In the genomic region with DNA sequence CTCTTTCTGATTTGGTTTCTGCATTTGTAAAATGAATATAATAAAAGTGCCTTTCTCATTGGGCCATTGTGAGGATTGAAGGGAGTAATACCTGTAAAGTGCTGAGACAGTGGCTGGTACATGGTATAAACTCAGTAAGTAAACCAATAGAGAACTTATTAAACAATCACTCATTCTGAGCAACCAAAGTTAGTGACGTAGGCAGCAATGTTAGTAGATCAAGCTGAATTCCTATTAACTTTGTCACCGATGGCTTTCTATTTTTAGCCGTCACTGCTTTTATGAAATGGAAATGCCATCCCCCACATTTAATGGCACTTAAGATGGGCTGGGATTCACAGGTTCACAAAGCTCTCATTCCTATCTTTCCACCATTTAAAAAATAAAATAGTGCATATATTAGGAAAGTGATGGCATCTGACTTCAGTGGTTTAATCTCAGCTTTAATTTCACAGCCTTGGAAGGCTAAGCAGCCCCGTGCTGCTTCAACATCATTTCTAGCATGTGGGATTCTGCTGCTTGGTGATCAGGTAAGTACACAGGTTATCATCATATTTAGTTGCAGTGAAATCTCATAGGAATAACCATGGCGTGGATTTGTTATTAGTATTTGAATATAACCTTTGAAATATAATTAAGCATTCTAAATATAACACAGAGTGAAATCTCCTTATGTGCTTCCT, we compare ENCODE assay signal across 13 cellular contexts. TPM values are rescaled to one million over a fixed set of nuclear protein-coding genes. Genes with fewer than 3 reads are reported as not detected.
A peak's percentile ranks its signal among the peaks of the same experiment; 100 is the strongest.
DNase-seq lines count a peak whose midpoint lies in the region; ATAC-seq and TF ChIP-seq lines count a peak whose summit lies in the region.
"Had no signal": no experiment of that assay in that cellular context is flagged by ENCODE, and none has a peak within 500 bp of the region (broad histone marks: within the 10 kb centered on the region; RNA-seq: fewer than 3 reads in every experiment).

No MANE protein-coding gene starts in this region.

- H2AFZ ChIP-seq in ACC112 (ENCODE audit: low read length, unreplicated experiment), result peak overlapping the region; percentile 76

- no peaks in the 10 kb centered on the region for H3K79me2 ChIP-seq in ACC112 (ENCODE audit: control insufficient read depth, insufficient read depth, low read length, unreplicated experiment)

- H3K4me1 Mint-ChIP-seq in CD14-positive monocyte, result peaks cover 4% of the 10 kb centered on the region

- peak; percentile 80 for DNase-seq in HT-29 (ENCODE audit: low spot score)
- peak; percentile 85 for DNase-seq in brain microvascular endothelial cell
- peak; percentile 82 for DNase-seq in kidney epithelial cell (ENCODE audit: low read depth)
- DNase-seq in mucosa of descending colon, result no peak
- DNase-seq in retina, result no peak
- DNase-seq in BE2C, result no peak
- no peak for DNase-seq in CD14-positive monocyte (ENCODE audit: low spot score)
- DNase-seq: NCI-H1092 treated with DMSO at 0.1 percent for 48 hours had no signal

- H3K9me3 Mint-ChIP-seq in CD14-positive monocyte, result peaks cover 5 to 18% (median 10%) of the 10 kb centered on the region in 7 donors

- TF ChIP-seq CTCF in brain microvascular endothelial cell (IDR thresholded peaks at IDR 0.05; ENCODE audit: low read depth, low read length, missing control alignments), result no peak
- no peak for TF ChIP-seq CTCF in kidney epithelial cell (IDR thresholded peaks at IDR 0.05; ENCODE audit: insufficient read depth, low read length, poor library complexity, severe bottlenecking)
- TF ChIP-seq CTCF in mucosa of descending colon (IDR thresholded peaks at IDR 0.05), result no peak
- TF ChIP-seq CTCF in BE2C (IDR thresholded peaks at IDR 0.05; ENCODE audit: low read depth, low read length), result no peak
- no peak for TF ChIP-seq CTCF in CD14-positive monocyte (IDR thresholded peaks at IDR 0.05)

- no peak overlapping the region for H3K4me3 Mint-ChIP-seq in CD14-positive monocyte
- H3K4me3 Mint-ChIP-seq: T-helper 2 cell treated with Interferon-gamma antibody and Interleukin-4, amounts not matched to agents 5 μg/mL and 100 μg/mL, for 36 hours had no signal

- no peaks in the 10 kb centered on the region for H3K36me3 ChIP-seq in ACC112 (ENCODE audit: insufficient read depth, low read length)
- no peaks in the 10 kb centered on the region for H3K36me3 ChIP-seq in brain microvascular endothelial cell (replicated peaks)
- no peaks in the 10 kb centered on the region for H3K36me3 ChIP-seq in kidney epithelial cell (ENCODE audit: control insufficient read depth, insufficient read depth, low read length)
- H3K36me3 ChIP-seq in mucosa of descending colon (ENCODE audit: low read depth), result no peaks in the 10 kb centered on the region
- H3K36me3 ChIP-seq in BE2C, result no peaks in the 10 kb centered on the region
- H3K36me3 ChIP-seq: ascending aorta; BLaER1 treated with 17β-estradiol and CSF1 and Interleukin-3, amounts not matched to agents 10 nM and 100 nM; right atrium auricular region had no signal

- intact Hi-C loops in mucosa of descending colon (cut with DNase I, micrococcal nuclease), result no loop called here
- intact Hi-C loops in CD14-positive monocyte (cut with micrococcal nuclease), result no loop called here

- H3K4me1 ChIP-seq in ACC112 (ENCODE audit: control insufficient read depth, insufficient read depth, low read length, unreplicated experiment), result peaks cover 16% of the 10 kb centered on the region
- no peaks in the 10 kb centered on the region for H3K4me1 ChIP-seq in mucosa of descending colon (ENCODE audit: low read depth)
- H3K4me1 ChIP-seq in BE2C, result no peaks in the 10 kb centered on the region
- H3K4me1 ChIP-seq: BLaER1 treated with 17β-estradiol and CSF1 and Interleukin-3, amounts not matched to agents 10 nM and 100 nM; right atrium auricular region had no signal

- no peaks in the 10 kb centered on the region for H3K36me3 Mint-ChIP-seq in CD14-positive monocyte

- H3K27ac ChIP-seq in ACC112 (ENCODE audit: low read depth, low read length) (peak overlapping the region; percentile 83), brain microvascular endothelial cell (peak overlapping the region; percentile 76)
- H3K27ac ChIP-seq: ascending aorta; BLaER1 treated with 17β-estradiol and CSF1 and Interleukin-3, amounts not matched to agents 10 nM and 100 nM; right atrium auricular region had no signal

- H3K27me3 ChIP-seq in ACC112 (ENCODE audit: insufficient read depth, low read length) (no peaks in the 10 kb centered on the region), brain microvascular endothelial cell (replicated peaks) (no peaks in the 10 kb centered on the region), kidney epithelial cell (ENCODE audit: control insufficient read depth, insufficient read depth, low read length) (no peaks in the 10 kb centered on the region), BE2C (no peaks in the 10 kb centered on the region)
- H3K27me3 ChIP-seq: ascending aorta; BLaER1 treated with 17β-estradiol and CSF1 and Interleukin-3, amounts not matched to agents 10 nM and 100 nM; right atrium auricular region had no signal

- in situ Hi-C loops in brain microvascular endothelial cell (cut with HindIII; ENCODE audit: low pct_ligation_motif_present, low sequenced_read_pairs), result no loop called here

- ATAC-seq in mucosa of descending colon, result no peak

- H3K27ac Mint-ChIP-seq in CD14-positive monocyte, result no peak overlapping the region
- H3K27ac Mint-ChIP-seq: T-helper 2 cell treated with Interferon-gamma antibody and Interleukin-4, amounts not matched to agents 5 μg/mL and 100 μg/mL, for 36 hours had no signal

- H3K9me3 ChIP-seq in mucosa of descending colon (no peaks in the 10 kb centered on the region), BE2C (no peaks in the 10 kb centered on the region)
- H3K9me3 ChIP-seq: ascending aorta, right atrium auricular region had no signal

- H3K4me3 ChIP-seq in ACC112 (ENCODE audit: low read depth, low read length) (peak overlapping the region; percentile 49; the same call in 1 of the 2 replicates), brain microvascular endothelial cell (ENCODE audit: low read depth, low read length) (no peak overlapping the region), kidney epithelial cell (ENCODE audit: low read depth, low read length) (no peak overlapping the region), mucosa of descending colon (no peak overlapping the region), BE2C (ENCODE audit: low read depth, low read length) (no peak overlapping the region)
- H3K4me3 ChIP-seq: BLaER1 treated with 17β-estradiol and CSF1 and Interleukin-3, amounts not matched to agents 10 nM and 100 nM; right atrium auricular region had no signal

- peaks cover 2 to 11% (median 5%) of the 10 kb centered on the region in 3 donors for H3K27me3 Mint-ChIP-seq in CD14-positive monocyte (ENCODE audit: low read depth in 3 of 3)

RNA-seq across cellular contexts. Expression of a gene that starts 17.6 kb away (rescaled TPM):
- 43.9 and 44.1 TPM in 2 replicates for total RNA-seq in HT-29 (2014; rRNA removed; shearing (Covaris generic))
- total RNA-seq in kidney epithelial cell, result 83.8 and 105 TPM in 2 replicates
- 100 to 1,000 TPM in 1 of 3 donors, 10 to 100 TPM in 2; 79.6 to 109 (median 81.3) TPM for total RNA-seq in mucosa of descending colon
- 23.5 TPM for polyA plus RNA-seq in BE2C (2012; ENCODE audit: insufficient read depth, insufficient read length, low read depth)
- 10 to 100 TPM; 22.0 to 24.6 TPM for polyA plus RNA-seq in CD14-positive monocyte

Comparison
In these comparisons a context has a peak if more than half of its experiments do, and no peak if none do; other contexts are left out.
1. DNase-seq: peak in HT-29 (single experiment), brain microvascular endothelial cell (single experiment) and kidney epithelial cell (single experiment); none in mucosa of descending colon (0 of 3), retina (single experiment), BE2C (single experiment) and CD14-positive monocyte (single experiment).